9 cellular contexts compared by ENCODE assay signal in genomic region chr12:113961921-113962710, GRCh38. TPM values are rescaled to one million over a fixed set of nuclear protein-coding genes. Genes with fewer than 3 reads are reported as not detected.
A peak's percentile ranks its signal among the peaks of the same experiment; 100 is the strongest.
DNase-seq lines count a peak whose midpoint lies in the region; ATAC-seq lines count a peak whose summit lies in the region.
"Had no signal": no experiment of that assay in that cellular context is flagged by ENCODE, and none has a peak within 500 bp of the region (broad histone marks: within the 10 kb centered on the region; RNA-seq: fewer than 3 reads in every experiment).

No MANE protein-coding gene starts in this region.

- peak overlapping the region; percentile 5 for H3K4me3 Mint-ChIP-seq in activated CD8-positive, alpha-beta T cell treated with anti-CD3 and anti-CD28 coated beads, Interleukin-2, amount 10 ng/mL, durations not matched to agents 7 days and 5 days
- peak overlapping the region in 2 of 10 donors; percentile 33 to 63 for H3K4me3 Mint-ChIP-seq in naive thymus-derived CD8-positive, alpha-beta T cell

- H3K4me1 Mint-ChIP-seq in activated CD8-positive, alpha-beta T cell treated with anti-CD3 and anti-CD28 coated beads, Interleukin-2, amount 10 ng/mL, durations not matched to agents 7 days and 5 days (ENCODE audit: low read depth), result peaks cover 44% of the 10 kb centered on the region
- peaks cover 18 to 54% (median 47%) of the 10 kb centered on the region in 4 donors for H3K4me1 Mint-ChIP-seq in naive thymus-derived CD8-positive, alpha-beta T cell

- peak; percentile 43 for ATAC-seq in HG02852 (IDR thresholded peaks at IDR 0.05; ENCODE audit: unreplicated experiment)
- ATAC-seq in activated CD8-positive, alpha-beta T cell treated with anti-CD3 and anti-CD28 coated beads, Interleukin-2, amount 10 ng/mL, durations not matched to agents 7 days and 5 days, result peak; percentile 21
- ATAC-seq in naive thymus-derived CD8-positive, alpha-beta T cell, result no peak

- POLR2A ChIA-PET in activated CD8-positive, alpha-beta T cell treated with anti-CD3 and anti-CD28 coated beads, Interleukin-2, amount 10 ng/mL, durations not matched to agents 7 days and 5 days (lab: Charles Lee), result interaction anchor here (0.7 kb wide), 1 partner anchor 16 kb away, joined by 3 read pairs; no protein-coding TSS in a partner anchor
- POLR2A ChIA-PET in naive thymus-derived CD8-positive, alpha-beta T cell (lab: Charles Lee), result no interaction called here

- peaks cover 51% of the 10 kb centered on the region for H3K36me3 ChIP-seq in effector memory CD4-positive, alpha-beta T cell (ENCODE audit: control insufficient read depth, insufficient read depth, low read length)

- H3K27me3 Mint-ChIP-seq in activated CD8-positive, alpha-beta T cell treated with anti-CD3 and anti-CD28 coated beads, Interleukin-2, amount 10 ng/mL, durations not matched to agents 7 days and 5 days (ENCODE audit: low read depth), result no peaks in the 10 kb centered on the region
- H3K27me3 Mint-ChIP-seq in naive thymus-derived CD8-positive, alpha-beta T cell, result no peaks in the 10 kb centered on the region

- peak overlapping the region; percentile 82 for H3K27ac Mint-ChIP-seq in activated CD8-positive, alpha-beta T cell treated with anti-CD3 and anti-CD28 coated beads, Interleukin-2, amount 10 ng/mL, durations not matched to agents 7 days and 5 days
- H3K27ac Mint-ChIP-seq in naive thymus-derived CD8-positive, alpha-beta T cell, result peak overlapping the region in 7 of 10 donors; percentile 65 to 89 (median 74)

- DNase-seq in EH (ENCODE audit: low read depth), result peak; percentile 30
- peak; percentile 39 for DNase-seq in activated CD8-positive, alpha-beta T cell treated with anti-CD3 and anti-CD28 coated beads, Interleukin-2, amount 10 ng/mL, durations not matched to agents 7 days and 5 days
- DNase-seq in naive thymus-derived CD8-positive, alpha-beta T cell, result no peak
- DNase-seq in NCI-H524 (lab: John Stamatoyannopoulos, UW), result no peak
- no peak for DNase-seq in effector memory CD4-positive, alpha-beta T cell
- no peak for DNase-seq in HuH-7 (ENCODE audit: low spot score)
- no peak for DNase-seq in amniotic stem cell (lab: John Stamatoyannopoulos, UW)
- DNase-seq: NCI-H1048 had no signal

- no peak overlapping the region for H3K27ac ChIP-seq in effector memory CD4-positive, alpha-beta T cell (ENCODE audit: insufficient read depth, low read length, poor library complexity, severe bottlenecking)

- H3K9me3 Mint-ChIP-seq in activated CD8-positive, alpha-beta T cell treated with anti-CD3 and anti-CD28 coated beads, Interleukin-2, amount 10 ng/mL, durations not matched to agents 7 days and 5 days (ENCODE audit: insufficient read depth), result no peaks in the 10 kb centered on the region
- H3K9me3 Mint-ChIP-seq in naive thymus-derived CD8-positive, alpha-beta T cell, result no peaks in the 10 kb centered on the region

- no peak overlapping the region for H3K4me3 ChIP-seq in effector memory CD4-positive, alpha-beta T cell (ENCODE audit: insufficient read depth, low read depth, low read length, poor library complexity, severe bottlenecking)

- H3K4me1 ChIP-seq in effector memory CD4-positive, alpha-beta T cell (ENCODE audit: control insufficient read depth, insufficient read depth, low read length, poor library complexity, severe bottlenecking), result peaks cover 5% of the 10 kb centered on the region

- peaks cover 20% of the 10 kb centered on the region for H3K36me3 Mint-ChIP-seq in activated CD8-positive, alpha-beta T cell treated with anti-CD3 and anti-CD28 coated beads, Interleukin-2, amount 10 ng/mL, durations not matched to agents 7 days and 5 days (ENCODE audit: low read depth)
- H3K36me3 Mint-ChIP-seq in naive thymus-derived CD8-positive, alpha-beta T cell, result peaks cover 0 to 66% (median 10%) of the 10 kb centered on the region in 3 donors

- CTCF ChIA-PET in activated CD8-positive, alpha-beta T cell treated with anti-CD3 and anti-CD28 coated beads, Interleukin-2, amount 10 ng/mL, durations not matched to agents 7 days and 5 days (lab: Charles Lee), result interaction anchor here (2.2 kb wide), 1 partner anchor 18 kb away, joined by 11 read pairs; no protein-coding TSS in a partner anchor

- no peaks in the 10 kb centered on the region for H3K27me3 ChIP-seq in effector memory CD4-positive, alpha-beta T cell (replicated peaks; ENCODE audit: control insufficient read depth, insufficient read depth, low read length, poor library complexity, severe bottlenecking)

- no peaks in the 10 kb centered on the region for H3K9me3 ChIP-seq in effector memory CD4-positive, alpha-beta T cell (ENCODE audit: control insufficient read depth, low read length)

RNA-seq across cellular contexts. Expression of gene RBM19, which starts 4.0 kb away (rescaled TPM):
- 10 to 100 TPM; 29.6 to 33.8 TPM for total RNA-seq in activated CD8-positive, alpha-beta T cell treated with anti-CD3 and anti-CD28 coated beads, Interleukin-2, amount 10 ng/mL, durations not matched to agents 7 days and 5 days
- 10 to 100 TPM; 76.2 to 84.6 TPM for total RNA-seq in naive thymus-derived CD8-positive, alpha-beta T cell
- polyA plus RNA-seq in naive thymus-derived CD8-positive, alpha-beta T cell, result 10 to 100 TPM in 1 of 3 donors, 1 to 10 TPM in 2; 5.4 to 15.4 (median 9.1) TPM

Comparison
In these comparisons a context has a peak if more than half of its experiments do, and no peak if none do; other contexts are left out.
1. DNase-seq: peak in EH (single experiment) and activated CD8-positive, alpha-beta T cell treated with anti-CD3 and anti-CD28 coated beads, Interleukin-2, amount 10 ng/mL, durations not matched to agents 7 days and 5 days (single experiment); none in naive thymus-derived CD8-positive, alpha-beta T cell (0 of 10), NCI-H524 (0 of 2), effector memory CD4-positive, alpha-beta T cell (0 of 3), HuH-7 (single experiment) and amniotic stem cell (single experiment).
2. ATAC-seq: peak in HG02852 (single experiment) and activated CD8-positive, alpha-beta T cell treated with anti-CD3 and anti-CD28 coated beads, Interleukin-2, amount 10 ng/mL, durations not matched to agents 7 days and 5 days (single experiment); none in naive thymus-derived CD8-positive, alpha-beta T cell (0 of 2).